8 cellular contexts compared by ENCODE assay signal in the genomic region with DNA sequence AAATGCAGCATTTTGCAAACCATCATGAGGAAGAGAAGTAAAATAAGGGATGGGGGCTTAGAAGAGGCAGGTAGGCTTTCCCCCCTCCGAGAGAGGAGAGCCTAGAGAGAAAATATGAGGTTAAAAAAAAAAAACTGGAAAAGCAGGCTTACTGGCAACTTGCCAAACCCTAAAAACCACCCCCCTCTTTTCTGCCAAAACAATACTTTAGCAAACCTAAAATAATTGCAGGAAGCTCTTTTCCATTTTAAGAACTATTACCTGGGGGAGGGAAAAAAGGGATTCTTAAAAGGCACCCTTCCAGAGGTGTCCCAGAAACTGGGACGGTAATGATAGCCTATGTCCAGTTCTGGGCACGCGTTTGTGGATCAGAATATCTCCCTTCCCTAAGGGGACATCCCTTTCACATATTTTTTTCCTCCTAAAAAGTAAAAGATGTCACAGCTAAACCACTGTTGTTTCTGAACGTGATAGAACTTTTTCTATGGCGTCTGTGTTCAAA. TPM values are rescaled to one million over a fixed set of nuclear protein-coding genes. Genes with fewer than 3 reads are reported as not detected.
A peak's percentile ranks its signal among the peaks of the same experiment; 100 is the strongest.
DNase-seq lines count a peak whose midpoint lies in the region; ATAC-seq, FAIRE-seq and TF ChIP-seq lines count a peak whose summit lies in the region.

No MANE protein-coding gene starts in this region.

- H3K27me3 ChIP-seq in GM23248 (replicated peaks; ENCODE audit: insufficient read depth) (no peaks in the 10 kb centered on the region), Peyer's patch (no peaks in the 10 kb centered on the region), esophagus squamous epithelium (no peaks in the 10 kb centered on the region)

- H3K9me3 ChIP-seq in GM23248 (ENCODE audit: low read depth) (no peaks in the 10 kb centered on the region), Peyer's patch (no peaks in the 10 kb centered on the region), esophagus squamous epithelium (no peaks in the 10 kb centered on the region)

- peaks cover 43% of the 10 kb centered on the region for H3F3A ChIP-seq in GM23248 (ENCODE audit: insufficient read depth)

- intact Hi-C loops in esophagus squamous epithelium (cut with DNase I) = no loop called here

- H3K9me2 ChIP-seq in GM23248 (ENCODE audit: insufficient read depth) = no peaks in the 10 kb centered on the region

- no peaks in the 10 kb centered on the region for H4K20me1 ChIP-seq in GM23248 (ENCODE audit: insufficient read depth)

- ATAC-seq in HG03378 (IDR thresholded peaks at IDR 0.05; ENCODE audit: unreplicated experiment) (no peak), GM18868 (IDR thresholded peaks at IDR 0.05; ENCODE audit: unreplicated experiment) (no peak)

- no peak for FAIRE-seq in urothelium cell line (lab: Jason Lieb, UNC)

- peaks cover 18% of the 10 kb centered on the region for H3K79me2 ChIP-seq in GM23248 (ENCODE audit: insufficient read depth)

- 5 to 7% methylated on average over 6 of the region's 6 CpGs for WGBS in GM23248 (ENCODE audit: low coverage in 1 of 2, low lambda C conversion rate in 2 of 2, missing lambda C conversion rate in 2 of 2), 2 experiments
- WGBS in esophagus squamous epithelium, 2 donors = 3 to 8% methylated on average over 6 of the region's 6 CpGs

- peaks cover 39% of the 10 kb centered on the region for H3K4me1 ChIP-seq in GM23248 (ENCODE audit: insufficient read depth)
- peaks cover 0 to 56% (median 6%) of the 10 kb centered on the region in 4 donors for H3K4me1 ChIP-seq in Peyer's patch
- H3K4me1 ChIP-seq in esophagus squamous epithelium = peaks cover 33 to 71% (median 33%) of the 10 kb centered on the region in 3 donors

- H3K36me3 ChIP-seq in GM23248 (ENCODE audit: low read depth) = no peaks in the 10 kb centered on the region
- H3K36me3 ChIP-seq in Peyer's patch = no peaks in the 10 kb centered on the region
- H3K36me3 ChIP-seq in esophagus squamous epithelium = no peaks in the 10 kb centered on the region

- H3K9ac ChIP-seq in GM23248 = peak overlapping the region; percentile 52

- H3K4me3 ChIP-seq in GM23248 (peak overlapping the region; percentile 83), Peyer's patch (peak overlapping the region; percentile 66 to 96 (median 76)), esophagus squamous epithelium (peak overlapping the region; percentile 70 to 85 (median 82)), retinal pigment epithelial cell (ENCODE audit: low read length) (peak overlapping the region; percentile 67)

- DNase-seq in GM23248 = no peak
- no peak for DNase-seq in Peyer's patch
- DNase-seq in esophagus squamous epithelium (lab: John Stamatoyannopoulos, UW) = no peak
- no peak for DNase-seq in retinal pigment epithelial cell (ENCODE audit: low read depth)
- DNase-seq in D341Med (ENCODE audit: low spot score) = no peak
- DNase-seq in urothelium cell line (ENCODE audit: low spot score) = no peak

- no peak overlapping the region for H3K27ac ChIP-seq in GM23248
- H3K27ac ChIP-seq in Peyer's patch = peak overlapping the region; percentile 74 to 93 (median 84)
- H3K27ac ChIP-seq in esophagus squamous epithelium = peak overlapping the region; percentile 90 to 96 (median 95)

- TF ChIP-seq CTCF in Peyer's patch (IDR thresholded peaks at IDR 0.05) = no peak
- no peak for TF ChIP-seq CTCF in esophagus squamous epithelium (IDR thresholded peaks at IDR 0.05)
- TF ChIP-seq CTCF in retinal pigment epithelial cell (conservative IDR thresholded peaks at IDR 0.05; ENCODE audit: low read depth, low read length) = no peak

- peak overlapping the region; percentile 87 for H2AFZ ChIP-seq in GM23248

- no peak for TF ChIP-seq POLR2A in Peyer's patch (IDR thresholded peaks at IDR 0.05)
- no peak for TF ChIP-seq POLR2A in esophagus squamous epithelium (IDR thresholded peaks at IDR 0.05)

- in situ Hi-C loops in GM23248 (cut with MboI) = no loop called here

- peak overlapping the region; percentile 85 for H3K4me2 ChIP-seq in GM23248 (ENCODE audit: unreplicated experiment)

RNA-seq across cellular contexts. Expression of gene NFIA, which starts 1.2 kb away (rescaled TPM):
- total RNA-seq in GM23248 (2014; rRNA removed; shearing (Covaris generic)) = 3.4 and 4.0 TPM in 2 replicates
- polyA plus RNA-seq in GM23248 (2016; fragmentation: Nextera tagmentation; extraction: Ambion mirVana) = 7.7 and 8.8 TPM in 2 replicates
- total RNA-seq in Peyer's patch (100 to 1,000 TPM in 1 of 4 donors, 10 to 100 TPM in 3; 32.0 to 160 (median 32.9) TPM), esophagus squamous epithelium (10 to 100 TPM; 27.9 to 79.9 (median 36.7) TPM)
